8 cellular contexts compared by ENCODE assay signal in the genomic region with DNA sequence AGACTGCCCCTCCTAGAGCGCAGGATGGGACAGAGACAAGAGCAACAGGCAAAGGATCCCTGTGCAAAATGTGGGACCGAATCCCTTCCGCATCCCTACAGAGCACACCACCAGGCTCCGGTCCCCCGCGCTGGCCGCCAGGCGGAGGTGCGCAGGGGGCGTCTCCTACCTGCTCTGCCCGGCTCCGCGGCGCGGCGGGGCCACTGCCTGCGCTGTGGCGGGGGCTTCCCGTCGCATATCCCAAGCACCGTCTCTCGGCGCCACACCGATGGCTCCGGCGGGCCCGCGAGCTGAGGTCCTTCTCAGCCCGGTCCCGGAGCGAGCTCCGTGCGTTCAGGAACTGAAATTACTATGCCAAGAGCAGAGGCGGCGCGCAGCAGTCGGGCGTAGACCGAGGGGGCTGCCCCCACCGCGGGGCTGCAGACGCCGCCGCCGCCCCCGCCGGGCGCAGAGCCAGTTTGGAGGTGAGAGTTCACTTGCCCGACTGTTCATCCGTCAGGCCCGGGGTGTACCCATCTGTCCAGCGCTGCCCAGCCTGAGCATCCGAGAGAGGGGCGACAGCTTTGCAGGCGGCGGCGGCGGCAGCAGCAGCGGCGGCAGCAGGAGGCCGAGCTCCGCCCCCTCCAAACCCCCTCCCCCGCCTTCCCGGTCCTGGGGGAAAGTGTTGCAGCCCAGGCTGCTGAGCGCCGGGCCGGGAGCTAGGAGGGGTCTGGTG. TPM values are rescaled to one million over a fixed set of nuclear protein-coding genes. Genes with fewer than 3 reads are reported as not detected.
A peak's percentile ranks its signal among the peaks of the same experiment; 100 is the strongest.
DNase-seq lines count a peak whose midpoint lies in the region; ATAC-seq and TF ChIP-seq lines count a peak whose summit lies in the region.

A gene (minus strand): TSS at position 355 of the 715 bp plus-strand sequence. CDS start 57,690 bp downstream, outside the sequence.

- intact Hi-C loops in left cardiac atrium (cut with DNase I) = loop anchor here in 1 of 2 donors (5.0 kb wide), 3 partner anchors 50 to 105 kb away; no protein-coding TSS in a partner anchor
- intact Hi-C loops in prostate gland (cut with DNase I) = no loop called here

- H3K36me3 Mint-ChIP-seq in activated naive CD8-positive, alpha-beta T cell treated with anti-CD3 and anti-CD28 coated beads, Interleukin-2, amount 50 U/mL, for 24 hours (ENCODE audit: low read depth) = no peaks in the 10 kb centered on the region

- TF ChIP-seq POLR2A in prostate gland (IDR thresholded peaks at IDR 0.05) = no peak

- ATAC-seq in GM19023 (IDR thresholded peaks at IDR 0.05; ENCODE audit: unreplicated experiment) (peak; percentile 71), HG03460 (IDR thresholded peaks at IDR 0.05; ENCODE audit: unreplicated experiment) (peak; percentile 70), SK-N-SH treated with all-trans-retinoic acid at 6 μM for 48 hours (peak; percentile 91), left cardiac atrium (peak; percentile 76 to 83)
- ATAC-seq in activated naive CD8-positive, alpha-beta T cell treated with anti-CD3 and anti-CD28 coated beads, Interleukin-2, amount 50 U/mL, for 24 hours = peak; percentile 67

- H3K9me3 ChIP-seq in prostate gland = no peaks in the 10 kb centered on the region

- no peaks in the 10 kb centered on the region for H3K4me1 ChIP-seq in prostate gland (replicated peaks)

- peaks cover 59% of the 10 kb centered on the region for H3K4me1 Mint-ChIP-seq in activated naive CD8-positive, alpha-beta T cell treated with anti-CD3 and anti-CD28 coated beads, Interleukin-2, amount 50 U/mL, for 24 hours

- no peaks in the 10 kb centered on the region for H3K27me3 Mint-ChIP-seq in activated naive CD8-positive, alpha-beta T cell treated with anti-CD3 and anti-CD28 coated beads, Interleukin-2, amount 50 U/mL, for 24 hours

- H3K27me3 ChIP-seq in prostate gland (replicated peaks; ENCODE audit: insufficient read depth) = no peaks in the 10 kb centered on the region

- no peak for TF ChIP-seq CTCF in prostate gland (IDR thresholded peaks at IDR 0.05)

- H3K9me3 Mint-ChIP-seq in activated naive CD8-positive, alpha-beta T cell treated with anti-CD3 and anti-CD28 coated beads, Interleukin-2, amount 50 U/mL, for 24 hours = no peaks in the 10 kb centered on the region

- H3K27ac Mint-ChIP-seq in activated naive CD8-positive, alpha-beta T cell treated with anti-CD3 and anti-CD28 coated beads, Interleukin-2, amount 50 U/mL, for 24 hours = peak within 1 kb of the TSS; percentile 81

- H3K36me3 ChIP-seq in prostate gland = no peaks in the 10 kb centered on the region

- H3K27ac ChIP-seq in prostate gland = peak within 1 kb of the TSS; percentile 30 to 41

- H3K4me3 ChIP-seq in prostate gland = peak within 1 kb of the TSS; percentile 42 to 52

- WGBS in prostate gland = 1% methylated on average over 41 of the region's 67 CpGs

- DNase-seq in A172 (ENCODE audit: low spot score) (peak; percentile 4), left cardiac atrium (peak; percentile 61), prostate gland (ENCODE audit: low spot score) (peak; percentile 16), NCI-H82 treated with DMSO at 0.1 percent for 48 hours (lab: John Stamatoyannopoulos, UW; ENCODE audit: unreplicated experiment) (no peak)
- DNase-seq in activated naive CD8-positive, alpha-beta T cell treated with anti-CD3 and anti-CD28 coated beads, Interleukin-2, amount 50 U/mL, for 24 hours = peak; percentile 71

- H3K4me3 Mint-ChIP-seq in activated naive CD8-positive, alpha-beta T cell treated with anti-CD3 and anti-CD28 coated beads, Interleukin-2, amount 50 U/mL, for 24 hours = peak within 1 kb of the TSS; percentile 86

TF ChIP-seq in SK-N-SH treated with all-trans-retinoic acid at 6 μM for 48 hours, 23 proteins besides CTCF, POLR2A, EP300 and RAD21:
- no peak for TF ChIP-seq TOX (CRISPR knock-in tag; IDR thresholded peaks at IDR 0.05; ENCODE audit: borderline replicate concordance)
- TF ChIP-seq, protein P1, sequence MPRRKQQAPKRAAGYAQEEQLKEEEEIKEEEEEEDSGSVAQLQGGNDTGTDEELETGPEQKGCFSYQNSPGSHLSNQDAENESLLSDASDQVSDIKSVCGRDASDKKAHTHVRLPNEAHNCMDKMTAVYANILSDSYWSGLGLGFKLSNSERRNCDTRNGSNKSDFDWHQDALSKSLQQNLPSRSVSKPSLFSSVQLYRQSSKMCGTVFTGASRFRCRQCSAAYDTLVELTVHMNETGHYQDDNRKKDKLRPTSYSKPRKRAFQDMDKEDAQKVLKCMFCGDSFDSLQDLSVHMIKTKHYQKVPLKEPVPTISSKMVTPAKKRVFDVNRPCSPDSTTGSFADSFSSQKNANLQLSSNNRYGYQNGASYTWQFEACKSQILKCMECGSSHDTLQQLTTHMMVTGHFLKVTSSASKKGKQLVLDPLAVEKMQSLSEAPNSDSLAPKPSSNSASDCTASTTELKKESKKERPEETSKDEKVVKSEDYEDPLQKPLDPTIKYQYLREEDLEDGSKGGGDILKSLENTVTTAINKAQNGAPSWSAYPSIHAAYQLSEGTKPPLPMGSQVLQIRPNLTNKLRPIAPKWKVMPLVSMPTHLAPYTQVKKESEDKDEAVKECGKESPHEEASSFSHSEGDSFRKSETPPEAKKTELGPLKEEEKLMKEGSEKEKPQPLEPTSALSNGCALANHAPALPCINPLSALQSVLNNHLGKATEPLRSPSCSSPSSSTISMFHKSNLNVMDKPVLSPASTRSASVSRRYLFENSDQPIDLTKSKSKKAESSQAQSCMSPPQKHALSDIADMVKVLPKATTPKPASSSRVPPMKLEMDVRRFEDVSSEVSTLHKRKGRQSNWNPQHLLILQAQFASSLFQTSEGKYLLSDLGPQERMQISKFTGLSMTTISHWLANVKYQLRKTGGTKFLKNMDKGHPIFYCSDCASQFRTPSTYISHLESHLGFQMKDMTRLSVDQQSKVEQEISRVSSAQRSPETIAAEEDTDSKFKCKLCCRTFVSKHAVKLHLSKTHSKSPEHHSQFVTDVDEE (CRISPR knock-in tag; IDR thresholded peaks at IDR 0.05) = 0 out of 2 replicates have a peak, but pooled peaks have one; percentile 13

RNA-seq across cellular contexts. Expression of the gene that starts here (rescaled TPM):
- total RNA-seq in A172 (2014; rRNA removed; shearing (Covaris generic)) = 0.41 and 0.79 TPM in 2 replicates
- total RNA-seq in left cardiac atrium = 1 to 10 TPM; 5.3 to 5.7 TPM
- 1 to 10 TPM in 1 of 2 donors, under 1 TPM in 1; 0.77 to 2.4 TPM for total RNA-seq in prostate gland

Comparison
In these comparisons a context has a peak if more than half of its experiments do, and no peak if none do; other contexts are left out.
1. Peak in DNase-seq in A172; RNA of the gene not detected or under 1 TPM.